Comparison of ENCODE assay signal across 23 cellular contexts in genomic region chr4:53531695-53532224, GRCh38. TPM values are rescaled to one million over a fixed set of nuclear protein-coding genes. Genes with fewer than 3 reads are reported as not detected.
"Had no signal": no experiment of that assay in that cellular context is flagged by ENCODE, and none has a peak within 500 bp of the region (broad histone marks: within the 10 kb centered on the region; RNA-seq: fewer than 3 reads in every experiment).

No MANE protein-coding gene starts in this region.

- ATAC-seq: left lobe of liver; natural killer cell; pancreas; stimulated activated effector memory CD8-positive, alpha-beta T cell treated with anti-CD3 and anti-CD28 coated beads, Interleukin-12 subunit alpha, Interleukin-12 subunit beta, amount 100 ng/mL, for 72 hours had no signal

- H3K4me1 ChIP-seq: pancreas, psoas muscle, uterus had no signal

- H3K36me3 ChIP-seq: pancreas, right atrium auricular region, stomach, suprapubic skin, tibial nerve, uterus had no signal

- H3K9me3 ChIP-seq: pancreas, psoas muscle, right atrium auricular region, stomach, suprapubic skin, tibial nerve, uterus had no signal

- DNase-seq: activated CD4-positive, CD25-positive, alpha-beta regulatory T cell treated with anti-CD3 and anti-CD28 coated beads, Interleukin-2, amount 50 U/mL, for 72 hours; activated CD8-positive, alpha-beta memory T cell treated with anti-CD3 and anti-CD28 coated beads for 24 hours; activated CD8-positive, alpha-beta memory T cell treated with anti-CD3 and anti-CD28 coated beads, Interleukin-2, amount 50 U/mL, for 4 hours; activated naive CD4-positive, alpha-beta T cell treated with Interleukin-2 at 50 U/mL for 16 hours; activated naive CD8-positive, alpha-beta T cell treated with anti-CD3 and anti-CD28 coated beads, Interleukin-2, amount 10 ng/mL, durations not matched to agents 7 days and 5 days; activated T-cell treated with anti-CD3 and anti-CD28 coated beads, Interleukin-2, amount 50 U/mL, for 24 hours; foreskin fibroblast; natural killer cell; pancreas; psoas muscle; stimulated activated CD4-positive, alpha-beta T cell treated with anti-CD3 and anti-CD28 coated beads, Interleukin-2, amount 100 ng/mL, for 24 hours; stomach; T-helper 2 cell; uterus had no signal

- H3K27me3 ChIP-seq: pancreas, right atrium auricular region, stomach, suprapubic skin, tibial nerve, uterus had no signal

- H3K27ac ChIP-seq: epithelial cell of prostate, pancreas, psoas muscle, right atrium auricular region, stomach, suprapubic skin, uterus, VCaP had no signal

- H3K4me3 ChIP-seq: pancreas, psoas muscle, right atrium auricular region, skin epidermis, stomach, suprapubic skin, tibial nerve, uterus had no signal

RNA-seq across cellular contexts. Expression of gene LNX1, which starts 59.5 kb away (rescaled TPM):
- total RNA-seq: activated naive CD8-positive, alpha-beta T cell treated with anti-CD3 and anti-CD28 coated beads, Interleukin-2, amount 10 ng/mL, durations not matched to agents 7 days and 5 days; activated T-helper 2 cell treated with anti-CD3 and anti-CD28 coated beads, Interferon-gamma antibody, Interleukin-2, Interleukin-4, amounts not matched to agents 10 μg/mL and 5 μg/mL and 100 μg/mL, durations not matched to agents 14 hours and 24 hours and 36 hours; natural killer cell had no signal
